In the genomic region with DNA sequence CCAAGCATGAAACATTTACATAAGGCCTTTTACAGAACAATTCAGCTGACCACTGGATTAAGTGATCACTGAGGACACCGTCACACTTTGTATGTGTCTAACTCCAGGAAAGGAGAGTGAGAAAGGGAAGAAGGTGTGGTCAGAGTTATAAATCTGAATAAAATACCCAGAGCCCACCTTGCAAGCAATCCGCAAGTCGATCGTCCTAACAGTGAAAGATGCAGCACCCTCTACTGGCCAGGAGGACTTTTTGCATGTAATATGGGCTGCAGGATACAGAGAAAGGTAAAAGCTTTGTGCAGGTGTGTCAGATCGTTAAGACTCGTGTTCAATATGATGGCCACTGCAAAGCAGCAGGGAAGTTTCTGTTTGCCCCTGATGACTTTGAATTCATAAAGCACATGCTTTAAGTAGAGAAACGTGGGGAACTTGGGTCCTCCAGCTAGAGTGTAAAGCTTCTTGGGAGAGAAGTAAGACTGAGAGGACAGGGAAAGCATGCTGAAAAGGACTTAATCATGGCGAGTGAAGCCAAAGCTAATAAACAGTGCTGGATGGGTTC, we compare ENCODE assay signal across 11 cellular contexts.
DNase-seq lines count a peak whose midpoint lies in the region; TF ChIP-seq lines count a peak whose summit lies in the region.
"Had no signal": no experiment of that assay in that cellular context is flagged by ENCODE, and none has a peak within 500 bp of the region (broad histone marks: within the 10 kb centered on the region; RNA-seq: fewer than 3 reads in every experiment).

No MANE protein-coding gene starts in this region.

- TF ChIP-seq CTCF in OCI-LY3 (IDR thresholded peaks at IDR 0.05; ENCODE audit: low read depth, low read length) (peak; percentile 40; the same call in 1 of the 2 replicates), foreskin fibroblast (IDR thresholded peaks at IDR 0.05; ENCODE audit: low read depth, low read length) (no peak)

- no peaks in the 10 kb centered on the region for H4K20me1 ChIP-seq in OCI-LY3 (ENCODE audit: insufficient read depth, low read length)

- H3K9me3 ChIP-seq in OCI-LY3 (ENCODE audit: insufficient read depth, low read length): no peaks in the 10 kb centered on the region; the same call in 1 of the 2 replicates

- H3K4me1 ChIP-seq in OCI-LY3 (ENCODE audit: low read length): no peaks in the 10 kb centered on the region
- H3K4me1 ChIP-seq: left lung had no signal

- H2AFZ ChIP-seq in OCI-LY3 (ENCODE audit: low read depth, low read length): no peak overlapping the region; the same call in 1 of the 2 replicates

- H3K4me2 ChIP-seq in OCI-LY3 (ENCODE audit: low read length): no peak overlapping the region

- no peaks in the 10 kb centered on the region for H3K27me3 ChIP-seq in OCI-LY3 (ENCODE audit: low read depth, low read length)
- H3K27me3 ChIP-seq: left lung had no signal

- peak; percentile 4 to 12 for DNase-seq in stimulated activated CD4-positive, alpha-beta T cell treated with anti-CD3 and anti-CD28 coated beads, Interleukin-2, amount 100 ng/mL, for 48 hours
- no peak for DNase-seq in stimulated activated CD4-positive, alpha-beta T cell treated with anti-CD3 and anti-CD28 coated beads, Interleukin-12 subunit alpha, Interleukin-12 subunit beta, amount 100 ng/mL, for 4 hours
- DNase-seq in fibroblast of gingiva (ENCODE audit: low read depth): peak; percentile 36
- no peak for DNase-seq in activated effector memory CD4-positive, alpha-beta T cell treated with Interleukin-2 at 50 U/mL for 16 hours
- DNase-seq in midbrain (lab: John Stamatoyannopoulos, UW): no peak
- DNase-seq in foreskin fibroblast: no peak
- DNase-seq in KG1 (lab: John Stamatoyannopoulos, UW): no peak
- DNase-seq: left lung; NCI-H1436; stimulated activated naive CD4-positive, alpha-beta T cell treated with Interleukin-2 at 50 U/mL for 16 hours had no signal

- no peaks in the 10 kb centered on the region for H3K79me2 ChIP-seq in OCI-LY3 (ENCODE audit: low read length)

- no peak overlapping the region for H3K27ac ChIP-seq in OCI-LY3 (ENCODE audit: low read length)
- H3K27ac ChIP-seq: left lung had no signal

- no peaks in the 10 kb centered on the region for H3K36me3 ChIP-seq in OCI-LY3 (replicated peaks; ENCODE audit: low read depth, low read length)
- H3K36me3 ChIP-seq: left lung had no signal

- no peak overlapping the region for H3K9ac ChIP-seq in OCI-LY3 (ENCODE audit: low read length)

- H3K4me3 ChIP-seq in OCI-LY3 (ENCODE audit: low read length) (no peak overlapping the region), foreskin fibroblast (ENCODE audit: low read depth in 1 of 2, low read length in 2 of 2) (no peak overlapping the region)
- H3K4me3 ChIP-seq: left lung had no signal

Comparison
In these comparisons a context has a peak if more than half of its experiments do, and no peak if none do; other contexts are left out.
1. DNase-seq: peak in stimulated activated CD4-positive, alpha-beta T cell treated with anti-CD3 and anti-CD28 coated beads, Interleukin-2, amount 100 ng/mL, for 48 hours (2 of 2) and fibroblast of gingiva (single experiment); none in stimulated activated CD4-positive, alpha-beta T cell treated with anti-CD3 and anti-CD28 coated beads, Interleukin-12 subunit alpha, Interleukin-12 subunit beta, amount 100 ng/mL, for 4 hours (single experiment), activated effector memory CD4-positive, alpha-beta T cell treated with Interleukin-2 at 50 U/mL for 16 hours (single experiment), midbrain (single experiment), foreskin fibroblast (0 of 2) and KG1 (single experiment).